20 cellular contexts compared by ENCODE assay signal in the genomic region with DNA sequence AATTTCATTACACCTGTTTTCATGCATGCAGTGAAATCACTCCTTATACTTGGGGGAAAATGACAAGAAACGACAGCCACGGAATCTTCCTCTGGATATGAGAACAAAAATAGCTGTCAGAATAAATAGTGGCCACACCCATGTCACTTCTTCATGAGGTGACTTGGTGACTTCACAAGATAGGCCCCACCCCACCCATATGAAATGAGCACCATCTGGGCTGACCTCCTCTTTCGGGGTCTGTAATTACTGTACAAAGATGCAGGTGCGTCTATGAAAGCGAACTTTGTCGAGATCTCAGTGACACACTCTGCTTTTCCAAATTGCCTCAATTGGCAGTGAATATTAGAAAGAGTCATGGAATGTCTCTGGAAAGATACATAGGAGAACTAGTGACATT.
"Had no signal": no experiment of that assay in that cellular context is flagged by ENCODE, and none has a peak within 500 bp of the region (broad histone marks: within the 10 kb centered on the region; RNA-seq: fewer than 3 reads in every experiment).

No MANE protein-coding gene starts in this region.

- H3K36me3 Mint-ChIP-seq: natural killer cell treated with Interleukin-12 subunit alpha and Interleukin-12 subunit beta and Interleukin-15 and Interleukin-18, amount 100 ng/mL, for 72 hours; neural progenitor cell had no signal

- H2AFZ ChIP-seq: hepatocyte, neural progenitor cell had no signal

- H3K9me3 ChIP-seq: mucosa of descending colon, ovary, right atrium auricular region, sigmoid colon, suprapubic skin, thyroid gland, upper lobe of left lung, vagina had no signal

- H3K36me3 ChIP-seq: neural progenitor cell, ovary, right atrium auricular region, sigmoid colon, suprapubic skin, thyroid gland, upper lobe of left lung, vagina had no signal

- H3K27me3 ChIP-seq: foreskin keratinocyte, hepatocyte, neural progenitor cell, ovary, right atrium auricular region, sigmoid colon, suprapubic skin, thyroid gland, upper lobe of left lung, vagina had no signal

- ATAC-seq: foreskin keratinocyte; mucosa of descending colon; natural killer cell treated with Interleukin-12 subunit alpha and Interleukin-12 subunit beta and Interleukin-15 and Interleukin-18, amount 100 ng/mL, for 72 hours; stimulated activated naive CD8-positive, alpha-beta T cell treated with anti-CD3 and anti-CD28 coated beads, Interleukin-15, Interleukin-2, amounts not matched to agents 100 U/mL and 50 U/mL, for 24 hours had no signal

- H3K4me2 ChIP-seq: hepatocyte, neural progenitor cell had no signal

- H3K27ac Mint-ChIP-seq: dendritic cell treated with granulocyte-macrophage colony-stimulating factor and Interleukin-4, amounts not matched to agents 40 ng/mL and 50 ng/mL, for 4 days; natural killer cell treated with Interleukin-12 subunit alpha and Interleukin-12 subunit beta and Interleukin-15 and Interleukin-18, amount 100 ng/mL, for 72 hours; neural progenitor cell had no signal

- DNase-seq: erythroblast; foreskin keratinocyte; head of caudate nucleus; kidney glomerular epithelial cell; mammary epithelial cell; mucosa of descending colon; nucleus accumbens; ovary; sigmoid colon; stimulated activated naive CD8-positive, alpha-beta T cell treated with anti-CD3 and anti-CD28 coated beads, Interleukin-15, Interleukin-2, amounts not matched to agents 100 U/mL and 50 U/mL, for 24 hours; thyroid gland; upper lobe of left lung had no signal

- H3K4me3 ChIP-seq: hepatocyte, mucosa of descending colon, neural progenitor cell, ovary, right atrium auricular region, sigmoid colon, skin epidermis, suprapubic skin, thyroid gland, upper lobe of left lung, vagina had no signal

- H3K9ac ChIP-seq: neural progenitor cell had no signal

- H3K27me3 Mint-ChIP-seq: dendritic cell treated with granulocyte-macrophage colony-stimulating factor and Interleukin-4, amounts not matched to agents 40 ng/mL and 50 ng/mL, for 4 days had no signal

- H3K4me3 Mint-ChIP-seq: dendritic cell treated with granulocyte-macrophage colony-stimulating factor and Interleukin-4, amounts not matched to agents 40 ng/mL and 50 ng/mL, for 4 days; natural killer cell treated with Interleukin-12 subunit alpha and Interleukin-12 subunit beta and Interleukin-15 and Interleukin-18, amount 100 ng/mL, for 72 hours; neural progenitor cell had no signal

- H3K27ac ChIP-seq: foreskin keratinocyte, hepatocyte, neural progenitor cell, ovary, right atrium auricular region, sigmoid colon, suprapubic skin, thyroid gland, upper lobe of left lung, vagina had no signal
